Comparison of ENCODE assay signal across 19 cellular contexts in the genomic region with DNA sequence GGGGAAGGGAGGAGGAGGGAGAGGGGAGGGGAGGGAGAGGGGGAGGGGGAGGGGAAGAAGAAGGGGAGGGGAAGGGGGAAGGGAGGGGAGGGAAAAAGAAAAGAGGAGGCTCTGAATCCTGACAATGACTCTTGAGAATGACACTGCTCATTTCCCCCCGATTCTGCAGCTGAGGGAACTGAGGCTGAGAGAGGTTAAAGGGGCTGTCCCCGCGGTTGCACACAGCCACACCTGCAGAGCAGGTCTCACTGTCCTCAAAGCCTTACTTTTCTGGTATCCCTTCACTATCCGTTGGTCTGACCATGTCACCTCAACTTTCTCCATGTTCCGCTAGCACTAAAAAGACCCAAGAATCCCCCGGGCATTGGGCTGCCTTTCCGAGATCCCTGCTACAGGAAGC. TPM values are rescaled to one million over a fixed set of nuclear protein-coding genes. Genes with fewer than 3 reads are reported as not detected.
DNase-seq lines count a peak whose midpoint lies in the region; ATAC-seq and TF ChIP-seq lines count a peak whose summit lies in the region.
"Had no signal": no experiment of that assay in that cellular context is flagged by ENCODE, and none has a peak within 500 bp of the region (broad histone marks: within the 10 kb centered on the region; RNA-seq: fewer than 3 reads in every experiment).

No MANE protein-coding gene starts in this region.

- DNase-seq in epithelial cell of prostate (ENCODE audit: low read depth, low spot score) = no peak
- DNase-seq in NCI-H2029 (lab: John Stamatoyannopoulos, UW) = no peak
- DNase-seq in suprapubic skin (ENCODE audit: low spot score in 2 of 2) = no peak
- DNase-seq in naive thymus-derived CD8-positive, alpha-beta T cell = no peak
- DNase-seq: ACHN; BE2C; CD4-positive, alpha-beta memory T cell; DMS79 treated with DMSO at 0.1 percent for 48 hours; HCEC 1CT; HFFc6 had no signal

- no peaks in the 10 kb centered on the region for H3K36me3 Mint-ChIP-seq in naive thymus-derived CD8-positive, alpha-beta T cell
- H3K36me3 Mint-ChIP-seq: CD14-positive monocyte; CD4-positive, alpha-beta memory T cell had no signal

- TF ChIP-seq CTCF in suprapubic skin (IDR thresholded peaks at IDR 0.05) = no peak

- POLR2A ChIA-PET in naive thymus-derived CD8-positive, alpha-beta T cell (lab: Charles Lee) = no interaction called here

- H3K4me3 Mint-ChIP-seq in naive thymus-derived CD8-positive, alpha-beta T cell = no peak overlapping the region
- H3K4me3 Mint-ChIP-seq: CD14-positive monocyte; CD4-positive, alpha-beta memory T cell; GM23338; HFFc6 had no signal

- H3K9me3 ChIP-seq in BLaER1 = peaks cover 8% of the 10 kb centered on the region; the same call in 1 of the 2 replicates
- H3K9me3 ChIP-seq in BLaER1 treated with 17β-estradiol and CSF1 and Interleukin-3, amounts not matched to agents 10 nM and 100 nM (replicated peaks in 1 of 11) = peaks cover 0 to 6% (median 0%) of the 10 kb centered on the region in 11 experiments; a peak in 1 of 22 replicates
- H3K9me3 ChIP-seq in HUES6 (ENCODE audit: control insufficient read depth, insufficient read depth, low read depth, low read length) = no peaks in the 10 kb centered on the region; the same call in 1 of the 2 replicates
- no peaks in the 10 kb centered on the region for H3K9me3 ChIP-seq in suprapubic skin
- H3K9me3 ChIP-seq: BE2C had no signal

- H3K27me3 ChIP-seq in BLaER1 (no peaks in the 10 kb centered on the region), HUES6 (ENCODE audit: control insufficient read depth, insufficient read depth, low read length) (no peaks in the 10 kb centered on the region; the same call in 1 of the 2 replicates), suprapubic skin (peaks cover 16% of the 10 kb centered on the region)
- H3K27me3 ChIP-seq in BLaER1 treated with 17β-estradiol and CSF1 and Interleukin-3, amounts not matched to agents 10 nM and 100 nM = no peaks in the 10 kb centered on the region
- H3K27me3 ChIP-seq: BE2C had no signal

- H3K4me1 Mint-ChIP-seq in naive thymus-derived CD8-positive, alpha-beta T cell = peaks cover 0 to 2% (median under 1%) of the 10 kb centered on the region in 4 donors
- H3K4me1 Mint-ChIP-seq: CD4-positive, alpha-beta memory T cell; GM23338 had no signal

- no peak for ATAC-seq in naive thymus-derived CD8-positive, alpha-beta T cell
- no peak for ATAC-seq in HG03196 (IDR thresholded peaks at IDR 0.05; ENCODE audit: unreplicated experiment)
- ATAC-seq: GM12878, GM23338 had no signal

- H3K4me3 ChIP-seq in BLaER1 = no peak overlapping the region
- no peak overlapping the region for H3K4me3 ChIP-seq in BLaER1 treated with 17β-estradiol and CSF1 and Interleukin-3, amounts not matched to agents 10 nM and 100 nM
- 0 out of 2 replicates have a peak overlapping the region, but pooled peaks have one; percentile 5 for H3K4me3 ChIP-seq in HUES6 (ENCODE audit: low read depth, low read length)
- no peak overlapping the region for H3K4me3 ChIP-seq in suprapubic skin
- H3K4me3 ChIP-seq: GM12878, GM23338 had no signal

- TF ChIP-seq EP300 in suprapubic skin (IDR thresholded peaks at IDR 0.05) = no peak

- H3K4me2 ChIP-seq in BLaER1 = peak overlapping the region; percentile 59
- peak overlapping the region in 9 of 11 experiments; percentile 4 to 57 (median 34); a peak in 15 of 22 replicates for H3K4me2 ChIP-seq in BLaER1 treated with 17β-estradiol and CSF1 and Interleukin-3, amounts not matched to agents 10 nM and 100 nM
- H3K4me2 ChIP-seq: GM23338, KMS-11 had no signal

- H3K4me1 ChIP-seq in BLaER1 (peaks cover 88% of the 10 kb centered on the region), HUES6 (ENCODE audit: control insufficient read depth, insufficient read depth, low read length) (peaks cover 2% of the 10 kb centered on the region; the same call in 1 of the 2 replicates), suprapubic skin (no peaks in the 10 kb centered on the region)
- H3K4me1 ChIP-seq in BLaER1 treated with 17β-estradiol and CSF1 and Interleukin-3, amounts not matched to agents 10 nM and 100 nM = peaks cover 0 to 86% (median 78%) of the 10 kb centered on the region in 10 experiments; a peak in 17 of 20 replicates
- H3K4me1 ChIP-seq: BE2C had no signal

- H4K20me1 ChIP-seq in BLaER1 = no peaks in the 10 kb centered on the region
- H4K20me1 ChIP-seq in BLaER1 treated with 17β-estradiol and CSF1 and Interleukin-3, amounts not matched to agents 10 nM and 100 nM = no peaks in the 10 kb centered on the region

- no peaks in the 10 kb centered on the region for H3K9me3 Mint-ChIP-seq in naive thymus-derived CD8-positive, alpha-beta T cell
- H3K9me3 Mint-ChIP-seq: CD14-positive monocyte; CD4-positive, alpha-beta memory T cell had no signal

- 44% methylated on average over 7 of the region's 7 CpGs for WGBS in suprapubic skin

- TF ChIP-seq POLR2A in suprapubic skin (IDR thresholded peaks at IDR 0.05) = no peak

- H3K36me3 ChIP-seq in BLaER1 = no peaks in the 10 kb centered on the region
- H3K36me3 ChIP-seq in BLaER1 treated with 17β-estradiol and CSF1 and Interleukin-3, amounts not matched to agents 10 nM and 100 nM = no peaks in the 10 kb centered on the region
- H3K36me3 ChIP-seq in HUES6 (ENCODE audit: control insufficient read depth, insufficient read depth, low read length) = no peaks in the 10 kb centered on the region
- H3K36me3 ChIP-seq in suprapubic skin = no peaks in the 10 kb centered on the region
- H3K36me3 ChIP-seq: BE2C had no signal

- H3K27me3 Mint-ChIP-seq in naive thymus-derived CD8-positive, alpha-beta T cell = peaks cover 0 to 5% (median 3%) of the 10 kb centered on the region in 5 donors

- H3K27ac Mint-ChIP-seq in naive thymus-derived CD8-positive, alpha-beta T cell = peak overlapping the region in 1 of 10 donors; percentile 13
- H3K27ac Mint-ChIP-seq: CD14-positive monocyte; CD4-positive, alpha-beta memory T cell; GM23338; HFFc6 had no signal

- H3K27ac ChIP-seq in BLaER1 (peak overlapping the region; percentile 59), HUES6 (ENCODE audit: low read depth, low read length) (no peak overlapping the region), epithelial cell of prostate (peak overlapping the region; percentile 33), suprapubic skin (no peak overlapping the region)
- peak overlapping the region in 6 of 11 experiments; percentile 1 to 61 (median 52); a peak in 8 of 22 replicates for H3K27ac ChIP-seq in BLaER1 treated with 17β-estradiol and CSF1 and Interleukin-3, amounts not matched to agents 10 nM and 100 nM
- H3K27ac ChIP-seq: KMS-11 had no signal

- no peak overlapping the region for H3K9ac ChIP-seq in BLaER1
- H3K9ac ChIP-seq in BLaER1 treated with 17β-estradiol and CSF1 and Interleukin-3, amounts not matched to agents 10 nM and 100 nM = peak overlapping the region in 2 of 11 experiments; percentile 23 to 26; a peak in 1 of 22 replicates
- no peak overlapping the region for H3K9ac ChIP-seq in HUES6 (ENCODE audit: low read length)
- H3K9ac ChIP-seq: KMS-11 had no signal

RNA-seq across cellular contexts. Expression of gene CYP4F2, which starts 35.4 kb away (rescaled TPM):
- 10 to 100 TPM in 1 of 4 donors, 1 to 10 TPM in 3; 1.2 to 13.7 (median 3.3) TPM for total RNA-seq in suprapubic skin
- not detected for total RNA-seq in naive thymus-derived CD8-positive, alpha-beta T cell
- not detected for polyA plus RNA-seq in naive thymus-derived CD8-positive, alpha-beta T cell
- total RNA-seq: CD4-positive, alpha-beta memory T cell; GM23338; HFFc6 had no signal
- polyA plus RNA-seq: CD14-positive monocyte; CD4-positive, alpha-beta memory T cell; GM23338 had no signal

RNA-seq across cellular contexts. Expression of gene OR10H1, which starts 47.0 kb away (rescaled TPM):
- total RNA-seq in suprapubic skin = not detected
- not detected for total RNA-seq in naive thymus-derived CD8-positive, alpha-beta T cell
- not detected for polyA plus RNA-seq in naive thymus-derived CD8-positive, alpha-beta T cell
- total RNA-seq: CD4-positive, alpha-beta memory T cell; G401; GM12878; GM23338; HFFc6 had no signal
- polyA plus RNA-seq: CD14-positive monocyte; CD4-positive, alpha-beta memory T cell; GM12878; GM23338 had no signal

Comparison
In these comparisons a context has a peak if more than half of its experiments do, and no peak if none do; other contexts are left out.
1. H3K27ac ChIP-seq: peak in BLaER1 (single experiment), BLaER1 treated with 17β-estradiol and CSF1 and Interleukin-3, amounts not matched to agents 10 nM and 100 nM (6 of 11) and epithelial cell of prostate (single experiment); none in HUES6 (single experiment) and suprapubic skin (single experiment).